ENCODE assay signal across 8 cellular contexts in the genomic region with DNA sequence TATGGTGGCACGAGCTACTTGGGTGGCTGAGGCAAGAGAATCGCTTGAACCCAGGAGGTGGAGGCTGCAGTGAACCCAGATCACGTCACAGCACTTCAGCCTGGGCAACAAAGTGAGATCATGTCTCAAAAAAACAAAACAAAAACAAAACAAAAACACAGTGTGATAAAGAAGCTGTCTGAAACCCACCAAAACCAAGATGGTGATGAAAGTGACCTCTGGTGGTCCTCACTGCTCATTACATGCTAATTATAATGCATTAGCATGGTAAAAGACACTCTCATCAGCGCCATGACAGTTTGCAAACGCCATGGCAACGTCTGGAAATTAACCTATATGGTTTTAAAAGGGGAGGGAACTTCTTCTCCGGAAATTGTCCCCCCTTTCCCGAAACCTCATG. TPM values are rescaled to one million over a fixed set of nuclear protein-coding genes. Genes with fewer than 3 reads are reported as not detected.
A peak's percentile ranks its signal among the peaks of the same experiment; 100 is the strongest.
DNase-seq lines count a peak whose midpoint lies in the region; ATAC-seq and TF ChIP-seq lines count a peak whose summit lies in the region.

No MANE protein-coding gene starts in this region.

- H3K36me3 Mint-ChIP-seq in naive B cell = no peaks in the 10 kb centered on the region

- H3K27me3 ChIP-seq in PC-3 (ENCODE audit: low read length) = no peaks in the 10 kb centered on the region

- POLR2A ChIA-PET in PC-3 (lab: Charles Lee; ENCODE audit: unreplicated experiment) = no interaction called here

- no peak overlapping the region for H3K4me3 ChIP-seq in PC-3 (ENCODE audit: low read length)

- H3K4me2 ChIP-seq in PC-3 (ENCODE audit: low read length) = no peak overlapping the region

- H3K9ac ChIP-seq in PC-3 (ENCODE audit: low read length) = no peak overlapping the region

- H3F3A ChIP-seq in PC-3 (ENCODE audit: low read length, unreplicated experiment) = no peaks in the 10 kb centered on the region

- no peaks in the 10 kb centered on the region for H4K20me1 ChIP-seq in PC-3 (ENCODE audit: low read length)

- TF ChIP-seq CTCF in PC-3 (conservative IDR thresholded peaks at IDR 0.05; ENCODE audit: low read depth, low read length) = peak; percentile 63

- peaks cover 0 to 2% (median 0%) of the 10 kb centered on the region in 7 donors for H3K9me3 Mint-ChIP-seq in naive B cell

- no peak overlapping the region for H3K4me3 Mint-ChIP-seq in naive B cell

- peak; percentile 5 for DNase-seq in activated gamma-delta T cell treated with Interleukin-2 at 50 U/mL for 16 hours
- DNase-seq in activated gamma-delta T cell (lab: John Stamatoyannopoulos, UW) = no peak
- DNase-seq in PC-3 = peak; percentile 57
- DNase-seq in dermis microvascular lymphatic vessel endothelial cell (ENCODE audit: low read depth in 2 of 2) = peak; percentile 34 to 48
- peak; percentile 1 for DNase-seq in naive B cell
- DNase-seq in middle frontal gyrus (ENCODE audit: extremely low spot score, low spot score) = no peak
- DNase-seq in NCI-H128 (lab: John Stamatoyannopoulos, UW; ENCODE audit: unreplicated experiment) = no peak

- no peaks in the 10 kb centered on the region for H3K9me2 ChIP-seq in PC-3 (replicated peaks; ENCODE audit: low read length)

- no peaks in the 10 kb centered on the region for H3K36me3 ChIP-seq in PC-3 (ENCODE audit: low read depth, low read length)

- CTCF ChIA-PET in PC-3 (lab: Charles Lee) = interaction anchor here (0.6 to 1.0 kb wide), 2 partner anchors 21 to 266 kb away, joined by 3 to 4 read pairs; no protein-coding TSS in a partner anchor

- no peak overlapping the region for H3K27ac Mint-ChIP-seq in naive B cell

- intact Hi-C loops in PC-3 (cut with micrococcal nuclease) = loop anchor here (1.0 to 5.0 kb wide), 2 partner anchors 265 to 280 kb away; no protein-coding TSS in a partner anchor

- H3K27me3 Mint-ChIP-seq in naive B cell = no peaks in the 10 kb centered on the region

- H3K79me2 ChIP-seq in PC-3 (ENCODE audit: low read length) = no peaks in the 10 kb centered on the region

- no peaks in the 10 kb centered on the region for H3K9me3 ChIP-seq in PC-3 (ENCODE audit: low read length)

- H3K4me1 Mint-ChIP-seq in naive B cell = no peaks in the 10 kb centered on the region

- BruUV-seq in PC-3 (replicated peaks; lab: Mats Ljungman, UMichigan) = no TSS peak

- ATAC-seq in HG02798 (IDR thresholded peaks at IDR 0.05; ENCODE audit: poor library complexity, unreplicated experiment) (peak; percentile 76), PC-3 (peak; percentile 45), naive B cell (ENCODE audit: low read depth in 2 of 2) (peak in 1 of 2 donors; percentile 35)

- H3K4me1 ChIP-seq in PC-3 (ENCODE audit: insufficient read depth, low read length) = peaks cover 12% of the 10 kb centered on the region

- peak overlapping the region; percentile 28 for H3K27ac ChIP-seq in PC-3 (ENCODE audit: low read length)

- 0 out of 2 replicates have a peak overlapping the region, but pooled peaks have one; percentile 5 for H2AFZ ChIP-seq in PC-3 (ENCODE audit: low read length)

RNA-seq across cellular contexts. Expression of gene OPHN1, which starts 29.4 kb away (rescaled TPM):
- 6.0 and 8.6 TPM in 2 replicates for total RNA-seq in PC-3 (2014; rRNA removed)
- 5.5 and 7.1 TPM in 2 replicates for total RNA-seq in dermis microvascular lymphatic vessel endothelial cell
- under 1 TPM in 1 of 6 donors, not detected in 5; 0.51 TPM for polyA plus RNA-seq in naive B cell (ENCODE audit: low read depth in 6 of 6)

RNA-seq across cellular contexts. Expression of gene YIPF6, which starts 36.2 kb away (rescaled TPM):
- total RNA-seq in PC-3 (2014; rRNA removed) (36.1 and 37.0 TPM in 2 replicates), dermis microvascular lymphatic vessel endothelial cell (14.9 and 17.6 TPM in 2 replicates)
- polyA plus RNA-seq in naive B cell (ENCODE audit: low read depth in 6 of 6) = 10 to 100 TPM; 12.7 to 25.2 (median 19.8) TPM

Comparison
In these comparisons a context has a peak if more than half of its experiments do, and no peak if none do; other contexts are left out.
1. DNase-seq: peak in activated gamma-delta T cell treated with Interleukin-2 at 50 U/mL for 16 hours (single experiment), PC-3 (single experiment), dermis microvascular lymphatic vessel endothelial cell (2 of 2) and naive B cell (single experiment); none in activated gamma-delta T cell (single experiment), middle frontal gyrus (single experiment) and NCI-H128 (single experiment).